8 cellular contexts compared by ENCODE assay signal in the genomic region with DNA sequence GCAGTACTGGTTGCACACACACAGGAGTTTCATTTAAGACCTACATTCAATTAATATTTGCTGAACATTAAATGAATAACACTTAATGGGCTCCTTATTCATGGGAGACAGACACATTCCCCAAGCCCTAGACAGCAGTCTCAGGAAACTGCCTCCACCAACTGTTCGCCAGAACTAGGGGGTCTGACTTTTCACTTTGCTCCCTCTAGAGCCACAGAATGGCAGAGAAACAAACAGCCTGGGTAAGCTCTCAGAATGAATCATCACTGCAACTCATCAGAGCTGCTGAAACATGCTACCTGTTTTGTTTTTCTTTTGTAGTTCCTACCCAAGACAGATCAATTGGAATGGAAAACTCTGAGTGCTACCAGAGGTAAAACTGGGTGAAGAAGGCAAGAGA. TPM values are rescaled to one million over a fixed set of nuclear protein-coding genes. Genes with fewer than 3 reads are reported as not detected.
DNase-seq lines count a peak whose midpoint lies in the region; ATAC-seq and TF ChIP-seq lines count a peak whose summit lies in the region.

No MANE protein-coding gene starts in this region.

- H3K9ac ChIP-seq in OCI-LY3 (ENCODE audit: low read length) (no peak overlapping the region), fibroblast of lung (ENCODE audit: insufficient read depth, low read length) (no peak overlapping the region)

- H3K4me1 ChIP-seq in OCI-LY3 (ENCODE audit: low read length) = peaks cover 33% of the 10 kb centered on the region
- H3K4me1 ChIP-seq in fibroblast of lung (ENCODE audit: control insufficient read depth, extremely low read depth, insufficient read depth, low read length) = peaks cover 18% of the 10 kb centered on the region
- H3K4me1 ChIP-seq in transverse colon = peaks cover 12 to 16% (median 14%) of the 10 kb centered on the region in 4 donors

- peaks cover 33% of the 10 kb centered on the region for H3K36me3 ChIP-seq in OCI-LY3 (replicated peaks; ENCODE audit: low read depth, low read length)
- no peaks in the 10 kb centered on the region for H3K36me3 ChIP-seq in fibroblast of lung (ENCODE audit: control insufficient read depth, insufficient read depth, low read length)
- H3K36me3 ChIP-seq in transverse colon = no peaks in the 10 kb centered on the region

- H3K4me1 Mint-ChIP-seq in activated naive CD4-positive, alpha-beta T cell treated with anti-CD3 and anti-CD28 coated beads, Interleukin-2, amount 50 U/mL, for 24 hours = peaks cover 38% of the 10 kb centered on the region

- ATAC-seq in HG03097 (IDR thresholded peaks at IDR 0.05; ENCODE audit: low FRiP score, unreplicated experiment) = no peak

- in situ Hi-C loops in transverse colon (cut with MboI; ENCODE audit: low pct_ligation_motif_present in 1 of 4, low pct_unique_long_range_greater_than_20kb in 1 of 4, low sequenced_read_pairs in 3 of 4) = no loop called here

- H3K36me3 Mint-ChIP-seq in activated naive CD4-positive, alpha-beta T cell treated with anti-CD3 and anti-CD28 coated beads, Interleukin-2, amount 50 U/mL, for 24 hours = peaks cover 16% of the 10 kb centered on the region

- H3K79me2 ChIP-seq in OCI-LY3 (ENCODE audit: low read length) = no peaks in the 10 kb centered on the region
- no peaks in the 10 kb centered on the region for H3K79me2 ChIP-seq in fibroblast of lung (ENCODE audit: control insufficient read depth, insufficient read depth, low read length)

- H4K20me1 ChIP-seq in OCI-LY3 (ENCODE audit: insufficient read depth, low read length) (peaks cover 12% of the 10 kb centered on the region), fibroblast of lung (ENCODE audit: control insufficient read depth, extremely low read depth, insufficient read depth, low read length) (no peaks in the 10 kb centered on the region)

- no peak for TF ChIP-seq POLR2A in transverse colon (IDR thresholded peaks at IDR 0.05)

- H3K9me3 ChIP-seq in OCI-LY3 (ENCODE audit: insufficient read depth, low read length) = no peaks in the 10 kb centered on the region
- H3K9me3 ChIP-seq in fibroblast of lung (ENCODE audit: control insufficient read depth, insufficient read depth, low read depth, low read length) = no peaks in the 10 kb centered on the region
- H3K9me3 ChIP-seq in transverse colon = no peaks in the 10 kb centered on the region

- H3K4me3 Mint-ChIP-seq in activated naive CD4-positive, alpha-beta T cell treated with anti-CD3 and anti-CD28 coated beads, Interleukin-2, amount 50 U/mL, for 24 hours = peak overlapping the region; percentile 11

- no peaks in the 10 kb centered on the region for H3K9me3 Mint-ChIP-seq in activated naive CD4-positive, alpha-beta T cell treated with anti-CD3 and anti-CD28 coated beads, Interleukin-2, amount 50 U/mL, for 24 hours

- H2AFZ ChIP-seq in OCI-LY3 (ENCODE audit: low read depth, low read length) (no peak overlapping the region), fibroblast of lung (ENCODE audit: low read length) (no peak overlapping the region)

- intact Hi-C loops in transverse colon (cut with DNase I; ENCODE audit: low total_unique reads) = no loop called here

- TF ChIP-seq CTCF in OCI-LY3 (IDR thresholded peaks at IDR 0.05; ENCODE audit: low read depth, low read length) (peak; percentile 23; the same call in 1 of the 2 replicates), fibroblast of lung (conservative IDR thresholded peaks at IDR 0.05 in 1 of 2, IDR thresholded peaks at IDR 0.05 in 1 of 2; ENCODE audit: low read depth in 1 of 2, low read length in 2 of 2) (peak in 1 of 2 donors; percentile 30), transverse colon (IDR thresholded peaks at IDR 0.05) (no peak)

- TF ChIP-seq EP300 in transverse colon (IDR thresholded peaks at IDR 0.05; ENCODE audit: low read depth) = no peak

- H3K27ac ChIP-seq in OCI-LY3 (ENCODE audit: low read length) (peak overlapping the region; percentile 18; the same call in 1 of the 2 replicates), fibroblast of lung (ENCODE audit: insufficient read depth, low read length) (peak overlapping the region; percentile 48), transverse colon (peak overlapping the region; percentile 39 to 67 (median 58))

- H3K27ac Mint-ChIP-seq in activated naive CD4-positive, alpha-beta T cell treated with anti-CD3 and anti-CD28 coated beads, Interleukin-2, amount 50 U/mL, for 24 hours = peak overlapping the region; percentile 93

- peak overlapping the region; percentile 2 for H3K4me2 ChIP-seq in OCI-LY3 (ENCODE audit: low read length)
- H3K4me2 ChIP-seq in fibroblast of lung (ENCODE audit: extremely low read depth, insufficient read depth, low read length) = peak overlapping the region; percentile 67

- DNase-seq in activated naive CD4-positive, alpha-beta T cell treated with Interleukin-2 at 50 U/mL for 16 hours = no peak
- DNase-seq in fibroblast of lung (ENCODE audit: low read depth in 2 of 2) = peak; percentile 50 to 81
- no peak for DNase-seq in transverse colon
- no peak for DNase-seq in COLO668 (lab: John Stamatoyannopoulos, UW; ENCODE audit: unreplicated experiment)
- DNase-seq in NCI-H2081 treated with DMSO at 0.1 percent for 48 hours (lab: John Stamatoyannopoulos, UW) = no peak

- H3K4me3 ChIP-seq in OCI-LY3 (ENCODE audit: low read length) (no peak overlapping the region), fibroblast of lung (replicated peaks in 1 of 4; ENCODE audit: control extremely low read depth in 1 of 4, insufficient read depth in 1 of 4, low read depth in 3 of 4, low read length in 4 of 4) (no peak overlapping the region), transverse colon (no peak overlapping the region)

- no peaks in the 10 kb centered on the region for H3K27me3 Mint-ChIP-seq in activated naive CD4-positive, alpha-beta T cell treated with anti-CD3 and anti-CD28 coated beads, Interleukin-2, amount 50 U/mL, for 24 hours

- WGBS in transverse colon (ENCODE audit: low coverage in 1 of 2), 2 donors = 65 to 100% methylated on average over 1 of the region's 1 CpG

- H3K27me3 ChIP-seq in OCI-LY3 (ENCODE audit: low read depth, low read length) (no peaks in the 10 kb centered on the region), fibroblast of lung (ENCODE audit: control insufficient read depth, insufficient read depth, low read length) (no peaks in the 10 kb centered on the region), transverse colon (no peaks in the 10 kb centered on the region)

RNA-seq across cellular contexts. Expression of gene ELK4, which starts 31.7 kb away (rescaled TPM):
- total RNA-seq in fibroblast of lung (11.0 and 11.7 TPM in 2 replicates), transverse colon (10 to 100 TPM; 16.0 to 24.1 (median 19.7) TPM)
- polyA plus RNA-seq in fibroblast of lung = 8.0 and 11.8 TPM in 2 replicates
- polyA plus RNA-seq in fibroblast of lung (2012) = 6.4 and 9.6 TPM in 2 replicates
- 12.7 and 16.9 TPM in 2 replicates for polyA minus RNA-seq in fibroblast of lung (ENCODE audit: low replicate concordance)

Comparison
In these comparisons a context has a peak if more than half of its experiments do, and no peak if none do; other contexts are left out.
1. DNase-seq: peak in fibroblast of lung (2 of 2); none in activated naive CD4-positive, alpha-beta T cell treated with Interleukin-2 at 50 U/mL for 16 hours (single experiment), transverse colon (single experiment), COLO668 (single experiment) and NCI-H2081 treated with DMSO at 0.1 percent for 48 hours (single experiment).
2. Peak in every context shown above with its lines, with median percentiles within 50 percentile points of each other: H3K27ac ChIP-seq.